ENCODE assay signal across 8 cellular contexts in genomic region chr3:184560992-184561328, GRCh38. TPM values are rescaled to one million over a fixed set of nuclear protein-coding genes. Genes with fewer than 3 reads are reported as not detected.
A peak's percentile ranks its signal among the peaks of the same experiment; 100 is the strongest.
DNase-seq lines count a peak whose midpoint lies in the region; ATAC-seq and TF ChIP-seq lines count a peak whose summit lies in the region.

No MANE protein-coding gene starts in this region.

- ATAC-seq in GM21717 (IDR thresholded peaks at IDR 0.05; ENCODE audit: unreplicated experiment) = peak; percentile 5
- ATAC-seq in sciatic nerve = peak; percentile 43

- intact Hi-C loops in sciatic nerve (cut with DNase I) = no loop called here

- CTCF ChIA-PET in RWPE1 (lab: Yijun Ruan, JAX) = interaction anchor here (0.6 to 2.0 kb wide), 34 partner anchors 10 to 271 kb away, joined by 3 to 24 read pairs (median 5); partner anchors contain the start of gene MAGEF1

- DNase-seq in RWPE1 (ENCODE audit: low spot score) = no peak
- no peak for DNase-seq in fibroblast of mammary gland (ENCODE audit: low read depth)
- DNase-seq in sciatic nerve (ENCODE audit: low spot score) = no peak
- no peak for DNase-seq in C1 segment of cervical spinal cord (lab: John Stamatoyannopoulos, UW)
- no peak for DNase-seq in COR-L47 (lab: John Stamatoyannopoulos, UW)
- DNase-seq in COLO668 (lab: John Stamatoyannopoulos, UW; ENCODE audit: unreplicated experiment) = no peak
- DNase-seq in central memory CD4-positive, alpha-beta T cell = no peak

- POLR2A ChIA-PET in RWPE1 (lab: Yijun Ruan, JAX; ENCODE audit: low non-redundant PET) = interaction anchor here (0.5 to 1.9 kb wide), 7 partner anchors 151 to 251 kb away, joined by 3 to 8 read pairs (median 3); partner anchors contain the start of gene VPS8

- peak overlapping the region; percentile 23 for H3K4me3 ChIP-seq in fibroblast of mammary gland (ENCODE audit: control insufficient read depth, low read depth, low read length)

- peak overlapping the region; percentile 97; the same call in 1 of the 2 replicates for H3K27ac ChIP-seq in RWPE1

- no peak for TF ChIP-seq CTCF in RWPE1 (conservative IDR thresholded peaks at IDR 0.05; ENCODE audit: low read depth)
- TF ChIP-seq CTCF in fibroblast of mammary gland (conservative IDR thresholded peaks at IDR 0.05; ENCODE audit: control insufficient read depth, insufficient read depth, low read depth, low read length) = no peak

RNA-seq across cellular contexts. Expression of gene EPHB3, which starts 0.6 kb away (rescaled TPM):
- 15.2 TPM for total RNA-seq in sciatic nerve
